Comparison of ENCODE assay signal across 17 cellular contexts in the genomic region with DNA sequence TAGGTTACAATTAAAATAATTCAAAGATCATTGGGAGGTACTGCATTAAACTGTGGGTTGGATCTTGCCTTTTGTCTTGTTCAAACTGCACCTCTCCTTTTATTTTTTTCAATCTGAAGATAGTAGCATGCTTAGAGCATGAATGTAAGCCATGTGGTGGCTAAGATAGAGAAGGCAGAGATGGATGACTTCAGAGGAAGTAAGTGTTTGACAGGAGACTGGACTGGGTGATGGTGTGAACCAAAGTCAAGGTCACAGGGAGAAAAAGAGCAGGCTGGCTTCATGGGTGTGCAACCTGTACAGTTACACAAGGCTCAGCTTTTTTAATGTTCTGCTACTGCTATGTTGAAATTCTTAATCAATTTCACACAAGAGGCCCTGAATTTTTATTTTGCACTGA.
DNase-seq lines count a peak whose midpoint lies in the region; ATAC-seq and TF ChIP-seq lines count a peak whose summit lies in the region.
"Had no signal": no experiment of that assay in that cellular context is flagged by ENCODE, and none has a peak within 500 bp of the region (broad histone marks: within the 10 kb centered on the region; RNA-seq: fewer than 3 reads in every experiment).

No MANE protein-coding gene starts in this region.

- H3K4me1 ChIP-seq in SK-N-SH (ENCODE audit: control insufficient read depth in 1 of 2, insufficient read depth in 2 of 2, low read depth in 1 of 2, low read length in 1 of 2) (peaks cover 0 to 3% of the 10 kb centered on the region in 2 experiments; a peak in 3 of 4 replicates), cardiac muscle cell (ENCODE audit: low read depth) (peaks cover 43% of the 10 kb centered on the region)
- H3K4me1 ChIP-seq: prostate gland, uterus had no signal

- H3K4me1 Mint-ChIP-seq in stimulated activated effector memory CD8-positive, alpha-beta T cell treated with anti-CD3 and anti-CD28 coated beads, Interleukin-12 subunit alpha, Interleukin-12 subunit beta, amount 100 ng/mL, for 72 hours, result peaks cover 24% of the 10 kb centered on the region

- no peak overlapping the region for H3K9ac ChIP-seq in SK-N-SH

- H3K27me3 ChIP-seq in SK-N-SH (ENCODE audit: insufficient read depth), result no peaks in the 10 kb centered on the region
- no peaks in the 10 kb centered on the region for H3K27me3 ChIP-seq in cardiac muscle cell
- H3K27me3 ChIP-seq: uterus had no signal

- no peak overlapping the region for H2AFZ ChIP-seq in SK-N-SH (ENCODE audit: low read depth)

- H3K9me3 ChIP-seq in SK-N-SH (no peaks in the 10 kb centered on the region), cardiac muscle cell (ENCODE audit: low read depth) (no peaks in the 10 kb centered on the region)
- H3K9me3 ChIP-seq: prostate gland, uterus had no signal

- no peak for TF ChIP-seq RAD21 in SK-N-SH (IDR thresholded peaks at IDR 0.05; ENCODE audit: low read length)

- H3K36me3 ChIP-seq in SK-N-SH (replicated peaks in 1 of 2; ENCODE audit: control insufficient read depth in 1 of 2, insufficient read depth in 2 of 2, low read length in 1 of 2) (peaks cover 0 to 4% of the 10 kb centered on the region in 2 experiments), cardiac muscle cell (no peaks in the 10 kb centered on the region)
- H3K36me3 ChIP-seq: prostate gland, uterus had no signal

- no peak for TF ChIP-seq EP300 in SK-N-SH (IDR thresholded peaks at IDR 0.05; ENCODE audit: borderline replicate concordance in 1 of 2, low read depth in 1 of 2, low read length in 1 of 2)

- CTCF ChIA-PET in SK-N-SH (lab: Yijun Ruan, JAX), result interaction anchor here (1.0 kb wide), 1 partner anchor 9 kb away, joined by 3 read pairs; no protein-coding TSS in a partner anchor

- H3K79me2 ChIP-seq in SK-N-SH (ENCODE audit: insufficient read depth), result peaks cover 41% of the 10 kb centered on the region

- no peaks in the 10 kb centered on the region for H3K9me3 Mint-ChIP-seq in stimulated activated effector memory CD8-positive, alpha-beta T cell treated with anti-CD3 and anti-CD28 coated beads, Interleukin-12 subunit alpha, Interleukin-12 subunit beta, amount 100 ng/mL, for 72 hours
- H3K9me3 Mint-ChIP-seq: activated naive CD4-positive, alpha-beta T cell treated with anti-CD3 and anti-CD28 coated beads, Interleukin-2, amount 50 U/mL, for 24 hours had no signal

- H3K27ac Mint-ChIP-seq in stimulated activated effector memory CD8-positive, alpha-beta T cell treated with anti-CD3 and anti-CD28 coated beads, Interleukin-12 subunit alpha, Interleukin-12 subunit beta, amount 100 ng/mL, for 72 hours, result no peak overlapping the region
- H3K27ac Mint-ChIP-seq: activated naive CD4-positive, alpha-beta T cell treated with anti-CD3 and anti-CD28 coated beads, Interleukin-2, amount 50 U/mL, for 24 hours had no signal

- H3K4me2 ChIP-seq in SK-N-SH, result no peak overlapping the region

- TF ChIP-seq CTCF in SK-N-SH (IDR thresholded peaks at IDR 0.05) (no peak), cardiac muscle cell (IDR thresholded peaks at IDR 0.05; ENCODE audit: low read depth, low read length) (no peak)

- H3K4me3 ChIP-seq in SK-N-SH (ENCODE audit: low read depth in 2 of 2, low read length in 1 of 2) (no peak overlapping the region), cardiac muscle cell (no peak overlapping the region)
- H3K4me3 ChIP-seq: coronary artery, prostate gland, uterus had no signal

- no peaks in the 10 kb centered on the region for H4K20me1 ChIP-seq in SK-N-SH (ENCODE audit: insufficient read depth)

- no peak for DNase-seq in Right ventricle myocardium inferior (ENCODE audit: missing footprints)
- DNase-seq in cardiac septum (ENCODE audit: low spot score), result no peak
- peak; percentile 9 for DNase-seq in SK-N-SH
- DNase-seq in cardiac muscle cell (ENCODE audit: low read depth in 1 of 2, low spot score in 1 of 2), result peak; percentile 47 to 76
- no peak for DNase-seq in stimulated activated effector memory CD8-positive, alpha-beta T cell treated with anti-CD3 and anti-CD28 coated beads, Interleukin-12 subunit alpha, Interleukin-12 subunit beta, amount 100 ng/mL, for 72 hours (ENCODE audit: low spot score in 2 of 2)
- DNase-seq in stimulated activated CD4-positive, alpha-beta T cell treated with anti-CD3 and anti-CD28 coated beads, Interleukin-2, amount 100 ng/mL, for 48 hours, result no peak
- no peak for DNase-seq in head of caudate nucleus
- DNase-seq: DMS 273 treated with DMSO at 0.1 percent for 48 hours; NCI-H1694 treated with DMSO at 0.1 percent for 48 hours; stimulated activated CD4-positive, alpha-beta T cell treated with anti-CD3 and anti-CD28 coated beads, Interleukin-4, amount 100 ng/mL, for 1 hour; stimulated activated naive CD4-positive, alpha-beta T cell; uterus had no signal

- H3K9me2 ChIP-seq in SK-N-SH, result no peaks in the 10 kb centered on the region

- peak overlapping the region in 1 of 2 experiments; percentile 17; a peak in 1 of 4 replicates for H3K27ac ChIP-seq in SK-N-SH (ENCODE audit: low read depth in 2 of 2, low read length in 1 of 2)
- peak overlapping the region; percentile 31 for H3K27ac ChIP-seq in cardiac muscle cell
- H3K27ac ChIP-seq: coronary artery, prostate gland, uterus had no signal

- POLR2A ChIA-PET in SK-N-SH (lab: Yijun Ruan, JAX), result no interaction called here

- H3K4me3 Mint-ChIP-seq in stimulated activated effector memory CD8-positive, alpha-beta T cell treated with anti-CD3 and anti-CD28 coated beads, Interleukin-12 subunit alpha, Interleukin-12 subunit beta, amount 100 ng/mL, for 72 hours, result no peak overlapping the region
- H3K4me3 Mint-ChIP-seq: activated naive CD4-positive, alpha-beta T cell treated with anti-CD3 and anti-CD28 coated beads, Interleukin-2, amount 50 U/mL, for 24 hours had no signal

- peaks cover 13% of the 10 kb centered on the region for H3F3A ChIP-seq in SK-N-SH (replicated peaks; ENCODE audit: insufficient read depth)

- H3K36me3 Mint-ChIP-seq in stimulated activated effector memory CD8-positive, alpha-beta T cell treated with anti-CD3 and anti-CD28 coated beads, Interleukin-12 subunit alpha, Interleukin-12 subunit beta, amount 100 ng/mL, for 72 hours, result peaks cover 13% of the 10 kb centered on the region

- intact Hi-C loops in Right ventricle myocardium inferior (cut with DNase I), result no loop called here
- intact Hi-C loops in cardiac septum (cut with DNase I), result no loop called here
- intact Hi-C loops in head of caudate nucleus (cut with DNase I), result no loop called here

- ATAC-seq in Right ventricle myocardium inferior (peak; percentile 93), GM18873 (IDR thresholded peaks at IDR 0.05; ENCODE audit: low FRiP score, unreplicated experiment) (no peak)
- ATAC-seq in stimulated activated effector memory CD8-positive, alpha-beta T cell treated with anti-CD3 and anti-CD28 coated beads, Interleukin-12 subunit alpha, Interleukin-12 subunit beta, amount 100 ng/mL, for 72 hours, result peak; percentile 57
- ATAC-seq: esophagus mucosa had no signal

TF ChIP-seq in SK-N-SH, 30 proteins besides CTCF, POLR2A, EP300 and RAD21:
- TF ChIP-seq, protein P1, sequence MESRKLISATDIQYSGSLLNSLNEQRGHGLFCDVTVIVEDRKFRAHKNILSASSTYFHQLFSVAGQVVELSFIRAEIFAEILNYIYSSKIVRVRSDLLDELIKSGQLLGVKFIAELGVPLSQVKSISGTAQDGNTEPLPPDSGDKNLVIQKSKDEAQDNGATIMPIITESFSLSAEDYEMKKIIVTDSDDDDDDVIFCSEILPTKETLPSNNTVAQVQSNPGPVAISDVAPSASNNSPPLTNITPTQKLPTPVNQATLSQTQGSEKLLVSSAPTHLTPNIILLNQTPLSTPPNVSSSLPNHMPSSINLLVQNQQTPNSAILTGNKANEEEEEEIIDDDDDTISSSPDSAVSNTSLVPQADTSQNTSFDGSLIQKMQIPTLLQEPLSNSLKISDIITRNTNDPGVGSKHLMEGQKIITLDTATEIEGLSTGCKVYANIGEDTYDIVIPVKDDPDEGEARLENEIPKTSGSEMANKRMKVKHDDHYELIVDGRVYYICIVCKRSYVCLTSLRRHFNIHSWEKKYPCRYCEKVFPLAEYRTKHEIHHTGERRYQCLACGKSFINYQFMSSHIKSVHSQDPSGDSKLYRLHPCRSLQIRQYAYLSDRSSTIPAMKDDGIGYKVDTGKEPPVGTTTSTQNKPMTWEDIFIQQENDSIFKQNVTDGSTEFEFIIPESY (IDR thresholded peaks at IDR 0.05; ENCODE audit: borderline replicate concordance, low read depth), result no peak
- TF ChIP-seq, protein P2, sequence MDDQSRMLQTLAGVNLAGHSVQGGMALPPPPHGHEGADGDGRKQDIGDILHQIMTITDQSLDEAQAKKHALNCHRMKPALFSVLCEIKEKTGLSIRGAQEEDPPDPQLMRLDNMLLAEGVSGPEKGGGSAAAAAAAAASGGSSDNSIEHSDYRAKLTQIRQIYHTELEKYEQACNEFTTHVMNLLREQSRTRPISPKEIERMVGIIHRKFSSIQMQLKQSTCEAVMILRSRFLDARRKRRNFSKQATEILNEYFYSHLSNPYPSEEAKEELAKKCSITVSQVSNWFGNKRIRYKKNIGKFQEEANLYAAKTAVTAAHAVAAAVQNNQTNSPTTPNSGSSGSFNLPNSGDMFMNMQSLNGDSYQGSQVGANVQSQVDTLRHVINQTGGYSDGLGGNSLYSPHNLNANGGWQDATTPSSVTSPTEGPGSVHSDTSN (IDR thresholded peaks at IDR 0.05), result 0 out of 2 replicates have a peak, but pooled peaks have one; percentile 38

Comparison
In these comparisons a context has a peak if more than half of its experiments do, and no peak if none do; other contexts are left out.
1. DNase-seq: peak in SK-N-SH (single experiment) and cardiac muscle cell (2 of 2); none in Right ventricle myocardium inferior (single experiment), cardiac septum (single experiment), stimulated activated effector memory CD8-positive, alpha-beta T cell treated with anti-CD3 and anti-CD28 coated beads, Interleukin-12 subunit alpha, Interleukin-12 subunit beta, amount 100 ng/mL, for 72 hours (0 of 2), stimulated activated CD4-positive, alpha-beta T cell treated with anti-CD3 and anti-CD28 coated beads, Interleukin-2, amount 100 ng/mL, for 48 hours (0 of 2) and head of caudate nucleus (0 of 42).